Comparison of ENCODE assay signal across 16 cellular contexts in genomic region chr12:99418379-99418778, GRCh38.
A peak's percentile ranks its signal among the peaks of the same experiment; 100 is the strongest.
DNase-seq lines count a peak whose midpoint lies in the region; ATAC-seq, FAIRE-seq and TF ChIP-seq lines count a peak whose summit lies in the region.
"Had no signal": no experiment of that assay in that cellular context is flagged by ENCODE, and none has a peak within 500 bp of the region (broad histone marks: within the 10 kb centered on the region; RNA-seq: fewer than 3 reads in every experiment).

No MANE protein-coding gene starts in this region.

- no peak for DNase-seq in NCI-H524 treated with DMSO at 0.1 percent for 48 hours (lab: John Stamatoyannopoulos, UW)
- DNase-seq in foreskin keratinocyte = no peak
- DNase-seq: ACHN; CD4-positive, CD25-positive, alpha-beta regulatory T cell; DMS53; H9; MV-4-11; NCI-H2107; NCI-H345; PC-3; T-helper 9 cell had no signal

- FAIRE-seq in endometrium (lab: Jason Lieb, UNC) = peak; percentile 74

- no peak for TF ChIP-seq CTCF in foreskin keratinocyte (conservative IDR thresholded peaks at IDR 0.05)

- ATAC-seq in GM18519 (IDR thresholded peaks at IDR 0.05; ENCODE audit: low FRiP score, unreplicated experiment) (peak; percentile 62), GM19438 (IDR thresholded peaks at IDR 0.05; ENCODE audit: low read depth, unreplicated experiment) (peak; percentile 43), HG03378 (IDR thresholded peaks at IDR 0.05; ENCODE audit: unreplicated experiment) (peak; percentile 48), HG03460 (IDR thresholded peaks at IDR 0.05; ENCODE audit: unreplicated experiment) (no peak), foreskin keratinocyte (no peak)
- ATAC-seq: PC-3 had no signal

- H3K27ac ChIP-seq in foreskin keratinocyte = no peak overlapping the region

- no peaks in the 10 kb centered on the region for H3K4me1 ChIP-seq in foreskin keratinocyte

- no peaks in the 10 kb centered on the region for H3K27me3 ChIP-seq in foreskin keratinocyte

Comparison
In these comparisons a context has a peak if more than half of its experiments do, and no peak if none do; other contexts are left out.
1. ATAC-seq: peak in GM18519 (single experiment), GM19438 (single experiment) and HG03378 (single experiment); none in HG03460 (single experiment) and foreskin keratinocyte (single experiment).